In the genomic region with DNA sequence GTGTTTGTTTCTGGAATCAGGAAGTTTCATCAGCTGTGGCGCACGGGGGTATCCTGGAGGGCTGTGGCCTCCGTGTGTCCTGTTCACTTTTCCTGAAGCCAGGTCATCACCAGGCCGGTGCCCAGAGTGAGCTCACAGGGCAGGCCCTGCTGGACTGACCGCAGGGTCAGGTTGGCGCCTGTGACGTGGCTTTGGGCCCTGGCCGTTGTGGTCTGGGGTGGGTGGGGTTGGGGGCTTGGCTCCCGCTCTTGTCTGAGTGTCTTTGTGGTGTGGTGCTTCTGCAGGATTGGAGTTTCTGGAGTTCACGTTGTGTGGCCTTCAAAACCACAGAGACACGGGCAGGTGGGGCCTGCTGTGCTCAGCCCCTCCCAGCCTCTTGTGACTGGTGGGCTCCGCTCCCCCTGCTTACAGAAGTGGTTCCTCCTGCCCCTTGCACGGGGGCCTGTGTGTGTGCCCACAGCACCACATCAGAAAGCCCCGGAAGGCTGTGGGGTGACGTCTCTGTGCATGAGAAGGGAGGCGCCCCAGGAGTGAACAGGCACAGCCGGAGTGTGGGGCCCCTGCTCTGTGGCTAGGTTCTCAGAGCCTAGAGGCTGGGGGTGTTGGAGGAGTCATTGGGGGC, we compare ENCODE assay signal across 10 cellular contexts. TPM values are rescaled to one million over a fixed set of nuclear protein-coding genes. Genes with fewer than 3 reads are reported as not detected.
DNase-seq lines count a peak whose midpoint lies in the region; ATAC-seq and TF ChIP-seq lines count a peak whose summit lies in the region.
"Had no signal": no experiment of that assay in that cellular context is flagged by ENCODE, and none has a peak within 500 bp of the region (broad histone marks: within the 10 kb centered on the region; RNA-seq: fewer than 3 reads in every experiment).

No MANE protein-coding gene starts in this region.

- intact Hi-C loops in right lobe of liver (cut with DNase I): no loop called here

- WGBS in right lobe of liver (ENCODE audit: insufficient coverage, low coverage, low lambda C conversion rate, missing lambda C conversion rate): 34% methylated on average over 10 of the region's 17 CpGs

- TF ChIP-seq CTCF in right lobe of liver (IDR thresholded peaks at IDR 0.05): no peak

- no peak overlapping the region for H3K4me3 ChIP-seq in Jurkat, Clone E6-1 (ENCODE audit: low read length)
- H3K4me3 ChIP-seq in right lobe of liver: no peak overlapping the region

- no peaks in the 10 kb centered on the region for H3K36me3 ChIP-seq in right lobe of liver

- TF ChIP-seq POLR2A in right lobe of liver (IDR thresholded peaks at IDR 0.05): no peak

- no peaks in the 10 kb centered on the region for H3K36me3 Mint-ChIP-seq in stimulated activated naive CD8-positive, alpha-beta T cell treated with anti-CD3 and anti-CD28 coated beads, Interleukin-15, Interleukin-2, amounts not matched to agents 100 ng/mL and 50 ng/mL, for 24 hours (ENCODE audit: low read depth)

- peaks cover 53% of the 10 kb centered on the region for H3K4me1 Mint-ChIP-seq in stimulated activated naive CD8-positive, alpha-beta T cell treated with anti-CD3 and anti-CD28 coated beads, Interleukin-15, Interleukin-2, amounts not matched to agents 100 ng/mL and 50 ng/mL, for 24 hours (ENCODE audit: low read depth)

- H3K4me3 Mint-ChIP-seq in stimulated activated naive CD8-positive, alpha-beta T cell treated with anti-CD3 and anti-CD28 coated beads, Interleukin-15, Interleukin-2, amounts not matched to agents 100 ng/mL and 50 ng/mL, for 24 hours: peak overlapping the region; percentile 79

- no peaks in the 10 kb centered on the region for H3K4me1 ChIP-seq in right lobe of liver

- H3K27ac ChIP-seq in right lobe of liver: peak overlapping the region in 1 of 3 donors; percentile 8

- H3K27ac Mint-ChIP-seq in stimulated activated naive CD8-positive, alpha-beta T cell treated with anti-CD3 and anti-CD28 coated beads, Interleukin-15, Interleukin-2, amounts not matched to agents 100 ng/mL and 50 ng/mL, for 24 hours: peak overlapping the region; percentile 75

- peak; percentile 95 for DNase-seq in Jurkat, Clone E6-1 (ENCODE audit: low read depth, low spot score)
- DNase-seq in activated T-cell treated with anti-CD3 and anti-CD28 coated beads for 4 hours (peak; percentile 51), right lobe of liver (peak; percentile 28 to 69 (median 59)), SW 1271 (lab: John Stamatoyannopoulos, UW) (no peak), RPMI8226 (no peak), NCI-H1092 treated with DMSO at 0.1 percent for 48 hours (lab: John Stamatoyannopoulos, UW) (no peak)

- peaks cover 12% of the 10 kb centered on the region for H3K27me3 Mint-ChIP-seq in stimulated activated naive CD8-positive, alpha-beta T cell treated with anti-CD3 and anti-CD28 coated beads, Interleukin-15, Interleukin-2, amounts not matched to agents 100 ng/mL and 50 ng/mL, for 24 hours

- H3K9me3 ChIP-seq in right lobe of liver: no peaks in the 10 kb centered on the region

- no peaks in the 10 kb centered on the region for H3K27me3 ChIP-seq in right lobe of liver

- H3K9me3 Mint-ChIP-seq in stimulated activated naive CD8-positive, alpha-beta T cell treated with anti-CD3 and anti-CD28 coated beads, Interleukin-15, Interleukin-2, amounts not matched to agents 100 ng/mL and 50 ng/mL, for 24 hours: no peaks in the 10 kb centered on the region

- peak; percentile 54 to 82 (median 62) for ATAC-seq in right lobe of liver
- ATAC-seq in GM21576 (IDR thresholded peaks at IDR 0.05; ENCODE audit: unreplicated experiment): no peak
- ATAC-seq: right cardiac atrium had no signal

RNA-seq across cellular contexts. Expression of gene RGS12, which starts 9.5 kb away (rescaled TPM):
- 21.5 TPM for polyA plus RNA-seq in Jurkat, Clone E6-1 (2012; ENCODE audit: insufficient read depth, insufficient read length)
- 10 to 100 TPM; 15.0 to 29.6 (median 22.1) TPM for total RNA-seq in right lobe of liver

RNA-seq across cellular contexts. Expression of gene MSANTD1, which starts 53.3 kb away (rescaled TPM):
- not detected for polyA plus RNA-seq in Jurkat, Clone E6-1 (2012; ENCODE audit: insufficient read depth, insufficient read length)
- total RNA-seq in right lobe of liver: under 1 TPM in 5 of 6 experiments, not detected in 1; 0.46 to 0.84 (median 0.64) TPM
- total RNA-seq: epithelial cell of proximal tubule had no signal

Comparison
In these comparisons a context has a peak if more than half of its experiments do, and no peak if none do; other contexts are left out.
1. DNase-seq: peak in Jurkat, Clone E6-1 (single experiment), activated T-cell treated with anti-CD3 and anti-CD28 coated beads for 4 hours (single experiment) and right lobe of liver (3 of 3); none in SW 1271 (0 of 2), RPMI8226 (single experiment) and NCI-H1092 treated with DMSO at 0.1 percent for 48 hours (single experiment).